ENCODE assay signal across 1 cellular context in genomic region chr5:74257645-74258328, GRCh38.
TF ChIP-seq lines count a peak whose summit lies in the region.

No MANE protein-coding gene starts in this region.

TF ChIP-seq in K562, 482 proteins besides CTCF, POLR2A, EP300 and RAD21 (continued from another document and continues in another):
- TF ChIP-seq HDAC3 (IDR thresholded peaks at IDR 0.05; ENCODE audit: borderline replicate concordance, partially characterized antibody) (no peak), ZNF699 (CRISPR knock-in tag; IDR thresholded peaks at IDR 0.05; ENCODE audit: insufficient replicate concordance) (no peak), ZNF184 (CRISPR knock-in tag; IDR thresholded peaks at IDR 0.05) (no peak), GATA2 (CRISPR knock-in tag; IDR thresholded peaks at IDR 0.05) (peak; percentile 74), KLF16 (IDR thresholded peaks at IDR 0.05) (peak; percentile 73; the same call in 1 of the 2 replicates), RNF2 (IDR thresholded peaks at IDR 0.05) (peak; percentile 50; the same call in 1 of the 2 replicates), C11orf30 (IDR thresholded peaks at IDR 0.05; ENCODE audit: low read depth) (no peak), PCBP1 (IDR thresholded peaks at IDR 0.05; ENCODE audit: low read depth, low read length, poor library complexity, severe bottlenecking) (no peak), ATF4 (CRISPR knock-in tag; IDR thresholded peaks at IDR 0.05) (no peak), ZNF77 (CRISPR knock-in tag; IDR thresholded peaks at IDR 0.05) (no peak), HNRNPLL (IDR thresholded peaks at IDR 0.05; ENCODE audit: low read depth, low read length, poor library complexity, severe bottlenecking) (no peak), BCOR (IDR thresholded peaks at IDR 0.05) (no peak), FOXA1 (IDR thresholded peaks at IDR 0.05; ENCODE audit: borderline replicate concordance) (no peak), SETDB1 (IDR thresholded peaks at IDR 0.05; ENCODE audit: low read length) (no peak), ESRRA (IDR thresholded peaks at IDR 0.05; ENCODE audit: borderline replicate concordance, low read depth) (peak; percentile 57; the same call in 1 of the 2 replicates), TRIM24 (IDR thresholded peaks at IDR 0.05) (peak in 1 of 2 experiments; percentile 14; a peak in 1 of 4 replicates), PBX2 (CRISPR knock-in tag; IDR thresholded peaks at IDR 0.05; ENCODE audit: low read depth) (no peak), PBX2 (tag; conservative IDR thresholded peaks at IDR 0.05; ENCODE audit: low read depth) (no peak), MCM7 (IDR thresholded peaks at IDR 0.05) (no peak), BRCA1 (IDR thresholded peaks at IDR 0.05) (no peak), BRCA1 (CRISPR knock-in tag; IDR thresholded peaks at IDR 0.05) (no peak), ZNF780A (CRISPR knock-in tag; IDR thresholded peaks at IDR 0.05) (no peak), ZNF830 (CRISPR knock-in tag; IDR thresholded peaks at IDR 0.05) (no peak), L3MBTL2 (IDR thresholded peaks at IDR 0.05) (no peak), CBX2 (IDR thresholded peaks at IDR 0.05; ENCODE audit: insufficient read depth, low read length, poor library complexity, severe bottlenecking) (no peak), TEAD4 (IDR thresholded peaks at IDR 0.05; ENCODE audit: low read length) (peak; percentile 84), TEAD4 (CRISPR knock-in tag; IDR thresholded peaks at IDR 0.05; ENCODE audit: borderline replicate concordance) (no peak), HNRNPH1 (optimal IDR thresholded peaks at IDR 0.05; ENCODE audit: low read depth, low read length) (no peak), TEAD2 (tag; IDR thresholded peaks at IDR 0.05) (no peak), ZSCAN29 (IDR thresholded peaks at IDR 0.05) (no peak), EHMT2 (IDR thresholded peaks at IDR 0.05) (no peak), ZNF41 (CRISPR knock-in tag; conservative IDR thresholded peaks at IDR 0.05) (no peak), ELK1 (CRISPR knock-in tag; IDR thresholded peaks at IDR 0.05) (no peak), PPARD (CRISPR knock-in tag; IDR thresholded peaks at IDR 0.05) (no peak), POLR2AphosphoS5 (IDR thresholded peaks at IDR 0.05; ENCODE audit: control insufficient read depth, insufficient read depth, low read depth, low read length) (peak; percentile 31; the same call in 1 of the 2 replicates), GABPB1 (CRISPR knock-in tag; IDR thresholded peaks at IDR 0.05) (peak; percentile 45; the same call in 1 of the 2 replicates), PYGO2 (tag; IDR thresholded peaks at IDR 0.05) (no peak), ZNF444 (CRISPR knock-in tag; IDR thresholded peaks at IDR 0.05) (no peak), GABPA (tag; conservative IDR thresholded peaks at IDR 0.05; ENCODE audit: low read depth) (peak; percentile 67), SMARCB1 (IDR thresholded peaks at IDR 0.05; ENCODE audit: insufficient read length, low read depth) (no peak), ZKSCAN1 (IDR thresholded peaks at IDR 0.05; ENCODE audit: low read depth, low read length) (no peak), ZBTB7A (IDR thresholded peaks at IDR 0.05; ENCODE audit: borderline replicate concordance, control insufficient read depth, low read depth, low read length) (no peak)
- TF ChIP-seq, protein P1, sequence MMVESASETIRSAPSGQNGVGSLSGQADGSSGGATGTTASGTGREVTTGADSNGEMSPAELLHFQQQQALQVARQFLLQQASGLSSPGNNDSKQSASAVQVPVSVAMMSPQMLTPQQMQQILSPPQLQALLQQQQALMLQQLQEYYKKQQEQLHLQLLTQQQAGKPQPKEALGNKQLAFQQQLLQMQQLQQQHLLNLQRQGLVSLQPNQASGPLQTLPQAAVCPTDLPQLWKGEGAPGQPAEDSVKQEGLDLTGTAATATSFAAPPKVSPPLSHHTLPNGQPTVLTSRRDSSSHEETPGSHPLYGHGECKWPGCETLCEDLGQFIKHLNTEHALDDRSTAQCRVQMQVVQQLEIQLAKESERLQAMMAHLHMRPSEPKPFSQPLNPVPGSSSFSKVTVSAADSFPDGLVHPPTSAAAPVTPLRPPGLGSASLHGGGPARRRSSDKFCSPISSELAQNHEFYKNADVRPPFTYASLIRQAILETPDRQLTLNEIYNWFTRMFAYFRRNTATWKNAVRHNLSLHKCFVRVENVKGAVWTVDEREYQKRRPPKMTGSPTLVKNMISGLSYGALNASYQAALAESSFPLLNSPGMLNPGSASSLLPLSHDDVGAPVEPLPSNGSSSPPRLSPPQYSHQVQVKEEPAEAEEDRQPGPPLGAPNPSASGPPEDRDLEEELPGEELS (CRISPR knock-in tag; IDR thresholded peaks at IDR 0.05; ENCODE audit: borderline replicate concordance) = no peak
- TF ChIP-seq, protein P2, sequence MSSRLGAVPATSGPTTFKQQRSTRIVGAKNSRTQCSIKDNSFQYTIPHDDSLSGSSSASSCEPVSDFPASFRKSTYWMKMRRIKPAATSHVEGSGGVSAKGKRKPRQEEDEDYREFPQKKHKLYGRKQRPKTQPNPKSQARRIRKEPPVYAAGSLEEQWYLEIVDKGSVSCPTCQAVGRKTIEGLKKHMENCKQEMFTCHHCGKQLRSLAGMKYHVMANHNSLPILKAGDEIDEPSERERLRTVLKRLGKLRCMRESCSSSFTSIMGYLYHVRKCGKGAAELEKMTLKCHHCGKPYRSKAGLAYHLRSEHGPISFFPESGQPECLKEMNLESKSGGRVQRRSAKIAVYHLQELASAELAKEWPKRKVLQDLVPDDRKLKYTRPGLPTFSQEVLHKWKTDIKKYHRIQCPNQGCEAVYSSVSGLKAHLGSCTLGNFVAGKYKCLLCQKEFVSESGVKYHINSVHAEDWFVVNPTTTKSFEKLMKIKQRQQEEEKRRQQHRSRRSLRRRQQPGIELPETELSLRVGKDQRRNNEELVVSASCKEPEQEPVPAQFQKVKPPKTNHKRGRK (tag; IDR thresholded peaks at IDR 0.05) = no peak
- TF ChIP-seq, protein P3, sequence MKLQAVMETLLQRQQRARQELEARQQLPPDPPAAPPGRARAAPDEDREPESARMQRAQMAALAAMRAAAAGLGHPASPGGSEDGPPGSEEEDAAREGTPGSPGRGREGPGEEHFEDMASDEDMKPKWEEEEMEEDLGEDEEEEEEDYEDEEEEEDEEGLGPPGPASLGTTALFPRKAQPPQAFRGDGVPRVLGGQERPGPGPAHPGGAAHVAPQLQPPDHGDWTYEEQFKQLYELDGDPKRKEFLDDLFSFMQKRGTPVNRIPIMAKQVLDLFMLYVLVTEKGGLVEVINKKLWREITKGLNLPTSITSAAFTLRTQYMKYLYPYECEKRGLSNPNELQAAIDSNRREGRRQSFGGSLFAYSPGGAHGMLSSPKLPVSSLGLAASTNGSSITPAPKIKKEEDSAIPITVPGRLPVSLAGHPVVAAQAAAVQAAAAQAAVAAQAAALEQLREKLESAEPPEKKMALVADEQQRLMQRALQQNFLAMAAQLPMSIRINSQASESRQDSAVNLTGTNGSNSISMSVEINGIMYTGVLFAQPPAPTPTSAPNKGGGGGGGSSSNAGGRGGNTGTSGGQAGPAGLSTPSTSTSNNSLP (IDR thresholded peaks at IDR 0.05; ENCODE audit: borderline replicate concordance, low read depth, low read length) = no peak
- TF ChIP-seq, protein P4, sequence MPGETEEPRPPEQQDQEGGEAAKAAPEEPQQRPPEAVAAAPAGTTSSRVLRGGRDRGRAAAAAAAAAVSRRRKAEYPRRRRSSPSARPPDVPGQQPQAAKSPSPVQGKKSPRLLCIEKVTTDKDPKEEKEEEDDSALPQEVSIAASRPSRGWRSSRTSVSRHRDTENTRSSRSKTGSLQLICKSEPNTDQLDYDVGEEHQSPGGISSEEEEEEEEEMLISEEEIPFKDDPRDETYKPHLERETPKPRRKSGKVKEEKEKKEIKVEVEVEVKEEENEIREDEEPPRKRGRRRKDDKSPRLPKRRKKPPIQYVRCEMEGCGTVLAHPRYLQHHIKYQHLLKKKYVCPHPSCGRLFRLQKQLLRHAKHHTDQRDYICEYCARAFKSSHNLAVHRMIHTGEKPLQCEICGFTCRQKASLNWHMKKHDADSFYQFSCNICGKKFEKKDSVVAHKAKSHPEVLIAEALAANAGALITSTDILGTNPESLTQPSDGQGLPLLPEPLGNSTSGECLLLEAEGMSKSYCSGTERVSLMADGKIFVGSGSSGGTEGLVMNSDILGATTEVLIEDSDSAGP (CRISPR knock-in tag; IDR thresholded peaks at IDR 0.05) = no peak
- TF ChIP-seq, protein P5, sequence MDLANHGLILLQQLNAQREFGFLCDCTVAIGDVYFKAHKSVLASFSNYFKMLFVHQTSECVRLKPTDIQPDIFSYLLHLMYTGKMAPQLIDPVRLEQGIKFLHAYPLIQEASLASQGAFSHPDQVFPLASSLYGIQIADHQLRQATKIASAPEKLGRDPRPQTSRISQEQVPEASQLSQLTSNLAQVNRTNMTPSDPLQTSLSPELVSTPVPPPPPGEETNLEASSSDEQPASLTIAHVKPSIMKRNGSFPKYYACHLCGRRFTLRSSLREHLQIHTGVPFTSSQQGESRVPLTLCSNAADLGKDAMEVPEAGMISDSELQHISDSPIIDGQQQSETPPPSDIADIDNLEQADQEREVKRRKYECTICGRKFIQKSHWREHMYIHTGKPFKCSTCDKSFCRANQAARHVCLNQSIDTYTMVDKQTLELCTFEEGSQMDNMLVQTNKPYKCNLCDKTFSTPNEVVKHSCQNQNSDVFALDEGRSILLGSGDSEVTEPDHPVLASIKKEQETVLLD (IDR thresholded peaks at IDR 0.05) = no peak
- TF ChIP-seq, protein P6, sequence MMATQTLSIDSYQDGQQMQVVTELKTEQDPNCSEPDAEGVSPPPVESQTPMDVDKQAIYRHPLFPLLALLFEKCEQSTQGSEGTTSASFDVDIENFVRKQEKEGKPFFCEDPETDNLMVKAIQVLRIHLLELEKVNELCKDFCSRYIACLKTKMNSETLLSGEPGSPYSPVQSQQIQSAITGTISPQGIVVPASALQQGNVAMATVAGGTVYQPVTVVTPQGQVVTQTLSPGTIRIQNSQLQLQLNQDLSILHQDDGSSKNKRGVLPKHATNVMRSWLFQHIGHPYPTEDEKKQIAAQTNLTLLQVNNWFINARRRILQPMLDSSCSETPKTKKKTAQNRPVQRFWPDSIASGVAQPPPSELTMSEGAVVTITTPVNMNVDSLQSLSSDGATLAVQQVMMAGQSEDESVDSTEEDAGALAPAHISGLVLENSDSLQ (IDR thresholded peaks at IDR 0.05) = no peak
- TF ChIP-seq, protein P7, sequence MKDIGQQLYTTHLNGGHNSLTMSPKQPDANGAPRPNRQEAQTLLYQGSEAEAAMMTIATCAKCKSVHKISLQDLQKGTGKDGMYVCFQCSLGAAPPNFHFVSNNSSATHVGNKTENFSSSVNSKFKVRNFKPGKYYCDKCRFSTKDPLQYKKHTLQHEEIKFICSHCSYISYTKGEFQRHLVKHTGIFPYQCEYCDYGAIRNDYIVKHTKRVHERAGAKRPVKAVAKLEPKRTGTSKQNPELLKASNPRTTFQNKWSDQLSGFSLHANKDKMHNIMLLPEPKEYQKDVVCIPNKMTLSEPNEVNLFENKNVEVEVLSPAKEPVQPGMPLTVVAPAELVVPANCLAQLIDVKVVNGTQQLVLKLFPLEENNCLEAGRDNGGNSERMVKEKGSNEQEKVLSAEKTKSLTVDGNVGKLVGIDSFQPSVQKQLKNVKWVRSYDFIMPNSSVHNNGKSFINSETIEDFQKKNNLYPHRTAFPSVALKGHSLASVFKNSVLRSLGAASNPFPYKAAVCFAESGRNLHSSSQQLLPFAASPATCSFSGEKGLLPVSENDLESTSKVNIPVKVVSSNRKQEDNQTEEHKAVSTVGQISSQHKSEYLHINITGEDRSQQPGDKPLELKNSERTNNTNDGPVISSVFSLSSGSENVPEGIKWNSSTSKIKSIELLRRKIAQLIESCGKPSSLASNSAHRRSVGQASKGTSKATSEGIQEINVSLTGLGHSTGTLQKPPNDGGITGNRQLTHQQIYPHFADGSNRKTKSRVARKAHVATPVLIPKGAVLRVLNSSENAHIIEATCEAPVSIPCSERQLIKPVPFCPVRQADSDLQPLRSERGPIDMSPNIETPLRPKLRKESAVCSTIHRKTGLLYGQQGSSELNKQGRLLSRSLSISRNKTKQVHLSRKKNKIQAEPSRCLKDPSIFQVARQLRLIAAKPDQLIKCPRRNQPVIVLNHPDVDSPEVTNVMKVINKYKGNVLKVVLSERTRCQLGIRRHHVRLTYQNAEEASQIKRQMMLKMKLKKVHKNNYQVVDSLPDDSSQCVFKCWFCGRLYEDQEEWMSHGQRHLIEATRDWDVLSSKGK (CRISPR knock-in tag; IDR thresholded peaks at IDR 0.05) = no peak
